In the genomic region with DNA sequence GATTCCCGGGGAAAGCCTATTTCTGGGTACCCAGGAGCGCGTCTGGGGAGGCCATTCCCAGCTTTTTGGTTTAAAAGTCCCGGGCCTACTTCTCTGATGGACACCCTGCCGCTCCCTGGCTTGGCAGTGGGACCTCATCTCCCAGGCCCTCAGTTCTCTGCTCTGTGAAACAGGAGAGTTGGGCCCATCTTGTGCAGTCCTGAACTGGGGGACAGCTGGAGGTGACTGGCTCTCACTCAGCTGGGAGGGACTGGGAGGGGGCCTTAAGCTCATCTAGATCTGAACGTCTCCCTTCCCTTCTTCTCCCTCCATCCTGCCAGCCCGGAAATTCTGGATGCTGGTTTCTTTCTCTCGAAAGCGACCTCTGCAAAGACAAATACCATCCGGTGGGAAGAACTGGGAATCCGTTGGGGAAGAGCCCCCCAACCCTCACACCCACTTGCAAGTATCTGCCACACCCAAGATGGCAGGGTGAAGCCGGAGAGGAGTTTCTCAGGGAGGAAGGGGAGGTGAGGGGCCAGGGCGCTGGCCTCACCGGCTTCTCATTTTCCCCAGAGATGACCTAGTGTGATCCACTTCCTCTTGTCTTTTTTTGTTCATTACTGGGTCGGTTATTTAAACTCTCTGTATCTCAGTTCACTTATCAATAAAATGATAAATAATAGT, we compare ENCODE assay signal across 8 cellular contexts. TPM values are rescaled to one million over a fixed set of nuclear protein-coding genes. Genes with fewer than 3 reads are reported as not detected.
A peak's percentile ranks its signal among the peaks of the same experiment; 100 is the strongest.
DNase-seq lines count a peak whose midpoint lies in the region; ATAC-seq, FAIRE-seq and TF ChIP-seq lines count a peak whose summit lies in the region.
"Had no signal": no experiment of that assay in that cellular context is flagged by ENCODE, and none has a peak within 500 bp of the region (broad histone marks: within the 10 kb centered on the region; RNA-seq: fewer than 3 reads in every experiment).

No MANE protein-coding gene starts in this region.

- H3K36me3 ChIP-seq in GM23248 (ENCODE audit: low read depth) (no peaks in the 10 kb centered on the region), keratinocyte (ENCODE audit: control insufficient read depth in 2 of 2, extremely low read depth in 1 of 2, insufficient read depth in 2 of 2, low read length in 2 of 2) (no peaks in the 10 kb centered on the region), smooth muscle cell (ENCODE audit: low read depth) (no peaks in the 10 kb centered on the region)

- peak overlapping the region; percentile 72 for H3K4me3 Mint-ChIP-seq in activated T-helper 1 cell treated with anti-CD3 and anti-CD28 coated beads, Interleukin-12 subunit alpha, Interleukin-12 subunit beta, Interleukin-2, Interleukin-4 antibody, amounts not matched to agents 30 ng/mL and 10 ng/mL and 1 ng/mL, durations not matched to agents 14 hours and 24 hours and 36 hours

- no peak for TF ChIP-seq CTCF in keratinocyte (optimal IDR thresholded peaks at IDR 0.05 in 1 of 3, IDR thresholded peaks at IDR 0.05 in 1 of 3, conservative IDR thresholded peaks at IDR 0.05 in 1 of 3; ENCODE audit: extremely low read depth in 1 of 3, insufficient read depth in 2 of 3, low read length in 3 of 3)
- TF ChIP-seq CTCF in smooth muscle cell (IDR thresholded peaks at IDR 0.05; ENCODE audit: borderline replicate concordance, insufficient read depth, poor library complexity, severe bottlenecking), result no peak

- peak overlapping the region; percentile 84 for H3K4me3 ChIP-seq in GM23248
- peak overlapping the region in 1 of 3 experiments; percentile 20 for H3K4me3 ChIP-seq in keratinocyte (ENCODE audit: control insufficient read depth in 2 of 3, extremely low read depth in 1 of 3, insufficient read depth in 2 of 3, low read depth in 1 of 3, low read length in 3 of 3)
- peak overlapping the region; percentile 75 for H3K4me3 ChIP-seq in smooth muscle cell

- no peaks in the 10 kb centered on the region for H3K9me2 ChIP-seq in GM23248 (ENCODE audit: insufficient read depth)

- H3K4me2 ChIP-seq in GM23248 (ENCODE audit: unreplicated experiment), result peak overlapping the region; percentile 90
- peak overlapping the region; percentile 83 for H3K4me2 ChIP-seq in keratinocyte (ENCODE audit: control insufficient read depth, extremely low read depth, insufficient read depth, low read depth, low read length)
- H3K4me2 ChIP-seq in smooth muscle cell, result peak overlapping the region; percentile 99

- H3K27ac ChIP-seq in GM23248 (no peak overlapping the region), keratinocyte (ENCODE audit: control insufficient read depth, insufficient read depth, low read length) (no peak overlapping the region), smooth muscle cell (ENCODE audit: low read depth) (no peak overlapping the region)

- WGBS in GM23248 (ENCODE audit: low coverage in 1 of 2, low lambda C conversion rate in 2 of 2, missing lambda C conversion rate in 2 of 2), 2 experiments, result 53 to 62% methylated on average over 15 of the region's 15 CpGs
- WGBS in smooth muscle cell (ENCODE audit: low lambda C conversion rate), result 81% methylated on average over 15 of the region's 15 CpGs

- H3K9ac ChIP-seq in GM23248, result peak overlapping the region; percentile 91
- H3K9ac ChIP-seq in keratinocyte (ENCODE audit: control insufficient read depth, extremely low read depth, insufficient read depth, low read length), result peak overlapping the region; percentile 83
- no peak overlapping the region for H3K9ac ChIP-seq in smooth muscle cell (ENCODE audit: low read depth)

- no peak for FAIRE-seq in keratinocyte (lab: Jason Lieb, UNC)

- ATAC-seq in HG03175 (IDR thresholded peaks at IDR 0.05; ENCODE audit: unreplicated experiment), result no peak

- H3K27me3 Mint-ChIP-seq in activated T-helper 1 cell treated with anti-CD3 and anti-CD28 coated beads, Interleukin-12 subunit alpha, Interleukin-12 subunit beta, Interleukin-2, Interleukin-4 antibody, amounts not matched to agents 30 ng/mL and 10 ng/mL and 1 ng/mL, durations not matched to agents 14 hours and 24 hours and 36 hours (ENCODE audit: insufficient read depth), result peaks cover 38% of the 10 kb centered on the region

- peak; percentile 40 for DNase-seq in GM23248
- no peak for DNase-seq in activated T-helper 1 cell treated with anti-CD3 and anti-CD28 coated beads, Interleukin-12 subunit alpha, Interleukin-12 subunit beta, Interleukin-2, Interleukin-4 antibody, amounts not matched to agents 30 ng/mL and 10 ng/mL and 1 ng/mL, durations not matched to agents 14 hours and 24 hours and 36 hours (ENCODE audit: low spot score)
- no peak for DNase-seq in keratinocyte (ENCODE audit: low read depth, low spot score)
- DNase-seq in smooth muscle cell (lab: John Stamatoyannopoulos, UW; ENCODE audit: unreplicated experiment), result no peak
- no peak for DNase-seq in D341Med (ENCODE audit: low spot score)
- DNase-seq in DMS79 treated with DMSO at 0.1 percent for 48 hours (lab: John Stamatoyannopoulos, UW), result no peak
- DNase-seq: NCI-H345 had no signal

- peaks cover 15% of the 10 kb centered on the region for H3F3A ChIP-seq in GM23248 (ENCODE audit: insufficient read depth)
- no peaks in the 10 kb centered on the region for H3F3A ChIP-seq in smooth muscle cell (ENCODE audit: low read depth)

- no peaks in the 10 kb centered on the region for H3K36me3 Mint-ChIP-seq in activated T-helper 1 cell treated with anti-CD3 and anti-CD28 coated beads, Interleukin-12 subunit alpha, Interleukin-12 subunit beta, Interleukin-2, Interleukin-4 antibody, amounts not matched to agents 30 ng/mL and 10 ng/mL and 1 ng/mL, durations not matched to agents 14 hours and 24 hours and 36 hours (ENCODE audit: low read depth)

- no peaks in the 10 kb centered on the region for H3K9me3 Mint-ChIP-seq in activated T-helper 1 cell treated with anti-CD3 and anti-CD28 coated beads, Interleukin-12 subunit alpha, Interleukin-12 subunit beta, Interleukin-2, Interleukin-4 antibody, amounts not matched to agents 30 ng/mL and 10 ng/mL and 1 ng/mL, durations not matched to agents 14 hours and 24 hours and 36 hours

- H2AFZ ChIP-seq in GM23248, result peak overlapping the region; percentile 69
- H2AFZ ChIP-seq in keratinocyte (ENCODE audit: control insufficient read depth, low read length), result no peak overlapping the region
- H2AFZ ChIP-seq in smooth muscle cell (ENCODE audit: low read depth), result no peak overlapping the region

- no peaks in the 10 kb centered on the region for H3K9me1 ChIP-seq in keratinocyte (ENCODE audit: control insufficient read depth, extremely low read depth, insufficient read depth, low read length)

- H3K27me3 ChIP-seq in GM23248 (replicated peaks; ENCODE audit: insufficient read depth) (no peaks in the 10 kb centered on the region), keratinocyte (ENCODE audit: control insufficient read depth, extremely low read depth, insufficient read depth, low read length) (no peaks in the 10 kb centered on the region), smooth muscle cell (ENCODE audit: low read depth) (peaks cover 4% of the 10 kb centered on the region)

- H3K79me2 ChIP-seq in GM23248 (ENCODE audit: insufficient read depth) (peaks cover 61% of the 10 kb centered on the region), keratinocyte (ENCODE audit: control insufficient read depth, insufficient read depth, low read length) (peaks cover 10% of the 10 kb centered on the region), smooth muscle cell (ENCODE audit: low read depth) (no peaks in the 10 kb centered on the region)

- dilution Hi-C loops in keratinocyte (cut with MboI; ENCODE audit: extremely low pct_ligation_motif_present, low sequenced_read_pairs), result no loop called here

- peaks cover 44% of the 10 kb centered on the region for H3K4me1 Mint-ChIP-seq in activated T-helper 1 cell treated with anti-CD3 and anti-CD28 coated beads, Interleukin-12 subunit alpha, Interleukin-12 subunit beta, Interleukin-2, Interleukin-4 antibody, amounts not matched to agents 30 ng/mL and 10 ng/mL and 1 ng/mL, durations not matched to agents 14 hours and 24 hours and 36 hours (ENCODE audit: low read depth)

- H3K4me1 ChIP-seq in GM23248 (ENCODE audit: insufficient read depth), result peaks cover 18% of the 10 kb centered on the region
- peaks cover 34% of the 10 kb centered on the region for H3K4me1 ChIP-seq in keratinocyte (ENCODE audit: control insufficient read depth, extremely low read depth, insufficient read depth, low read length)
- H3K4me1 ChIP-seq in smooth muscle cell (ENCODE audit: low read depth), result no peaks in the 10 kb centered on the region

- no peaks in the 10 kb centered on the region for H4K20me1 ChIP-seq in GM23248 (ENCODE audit: insufficient read depth)
- no peaks in the 10 kb centered on the region for H4K20me1 ChIP-seq in keratinocyte (ENCODE audit: control insufficient read depth, extremely low read depth, insufficient read depth, low read length)
- no peaks in the 10 kb centered on the region for H4K20me1 ChIP-seq in smooth muscle cell (ENCODE audit: low read depth)

- H3K9me3 ChIP-seq in GM23248 (ENCODE audit: low read depth) (no peaks in the 10 kb centered on the region), keratinocyte (ENCODE audit: control insufficient read depth, low read depth, low read length) (no peaks in the 10 kb centered on the region), smooth muscle cell (replicated peaks; ENCODE audit: low read depth) (no peaks in the 10 kb centered on the region)

- intact Hi-C loops in activated T-helper 1 cell treated with anti-CD3 and anti-CD28 coated beads, Interleukin-12 subunit alpha, Interleukin-12 subunit beta, Interleukin-2, Interleukin-4 antibody, amounts not matched to agents 30 ng/mL and 10 ng/mL and 1 ng/mL, durations not matched to agents 14 hours and 24 hours and 36 hours (cut with micrococcal nuclease), result no loop called here

- in situ Hi-C loops in GM23248 (cut with MboI), result no loop called here

- peak overlapping the region; percentile 23 for H3K27ac Mint-ChIP-seq in activated T-helper 1 cell treated with anti-CD3 and anti-CD28 coated beads, Interleukin-12 subunit alpha, Interleukin-12 subunit beta, Interleukin-2, Interleukin-4 antibody, amounts not matched to agents 30 ng/mL and 10 ng/mL and 1 ng/mL, durations not matched to agents 14 hours and 24 hours and 36 hours

RNA-seq across cellular contexts. Expression of a gene that starts 1.4 kb away (rescaled TPM):
- total RNA-seq in GM23248 (2014; rRNA removed; shearing (Covaris generic)), result 1.8 and 3.8 TPM in 2 replicates
- polyA plus RNA-seq in GM23248 (2016; fragmentation: Nextera tagmentation; extraction: Ambion mirVana), result 7.0 and 7.7 TPM in 2 replicates
- total RNA-seq in activated T-helper 1 cell treated with anti-CD3 and anti-CD28 coated beads, Interleukin-12 subunit alpha, Interleukin-12 subunit beta, Interleukin-2, Interleukin-4 antibody, amounts not matched to agents 30 ng/mL and 10 ng/mL and 1 ng/mL, durations not matched to agents 14 hours and 24 hours and 36 hours, result 34.7 and 35.3 TPM in 2 replicates
- polyA plus RNA-seq in keratinocyte, result 0.79 to 4.7 TPM (median 1.2 TPM) in 3 replicates
- 0.81 TPM for polyA plus RNA-seq in keratinocyte (2011; ENCODE audit: low read depth)
- 2.4 and 3.9 TPM in 2 replicates for polyA plus RNA-seq in keratinocyte (2011; cell fraction: cytosol; rRNA removed)
- polyA plus RNA-seq in keratinocyte (2011; cell fraction: nucleus; rRNA removed), result 3.8 and 5.2 TPM in 2 replicates
- 2.0 and 8.7 TPM in 2 replicates for polyA plus RNA-seq in keratinocyte (2012; ENCODE audit: low replicate concordance)
- polyA minus RNA-seq in keratinocyte, result 2.1 to 15.3 TPM (median 4.6 TPM) in 3 replicates
- 6.1 TPM for polyA minus RNA-seq in keratinocyte (2011; cell fraction: cytosol; rRNA and poly(A)+ RNA removed)
- polyA minus RNA-seq in keratinocyte (2011; cell fraction: nucleus; rRNA and poly(A)+ RNA removed), result 6.9 and 8.9 TPM in 2 replicates
- 1.7 and 2.7 TPM in 2 replicates for total RNA-seq in smooth muscle cell
- polyA plus RNA-seq in smooth muscle cell, result 3.8 and 8.0 TPM in 2 replicates
